In the genomic region with DNA sequence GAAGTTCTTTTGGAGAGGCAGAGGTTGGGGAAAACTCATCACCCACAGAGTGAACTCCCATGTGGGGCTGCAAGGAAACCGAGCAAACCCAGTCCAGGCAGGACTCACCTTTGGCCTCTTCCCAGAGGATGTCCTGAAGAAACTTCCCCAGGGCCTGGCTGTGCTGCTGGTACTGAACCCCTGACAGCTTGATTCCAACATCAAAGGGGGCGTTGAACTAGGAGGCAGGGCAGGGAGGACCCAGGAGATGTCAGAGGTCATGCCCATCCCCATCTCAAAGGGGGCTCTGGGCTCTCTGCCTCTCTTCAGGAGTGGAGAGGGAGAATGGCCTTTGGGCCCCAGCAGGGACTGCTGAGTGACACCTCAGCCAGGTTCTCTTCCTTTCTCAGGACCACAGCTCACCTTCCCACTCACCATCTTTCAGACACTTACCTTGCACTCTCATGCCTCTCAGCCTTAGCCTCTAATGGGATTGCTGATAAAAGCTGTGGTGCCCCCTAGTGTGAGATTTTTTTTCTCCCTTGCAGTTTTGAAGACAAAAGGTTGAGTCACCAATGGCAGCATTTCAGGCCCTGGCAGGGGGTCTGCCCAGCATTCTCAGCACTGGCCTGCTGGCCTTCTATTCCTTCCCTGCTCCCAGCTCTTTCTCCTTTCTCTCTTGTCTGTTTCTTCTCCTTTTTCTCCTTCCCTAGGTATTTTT, we compare ENCODE assay signal across 1 cellular context.
TF ChIP-seq lines count a peak whose summit lies in the region.

No MANE protein-coding gene starts in this region.

TF ChIP-seq in HepG2, 621 proteins besides CTCF, POLR2A, EP300 and RAD21 (continued from another document):
- TF ChIP-seq, protein P1, sequence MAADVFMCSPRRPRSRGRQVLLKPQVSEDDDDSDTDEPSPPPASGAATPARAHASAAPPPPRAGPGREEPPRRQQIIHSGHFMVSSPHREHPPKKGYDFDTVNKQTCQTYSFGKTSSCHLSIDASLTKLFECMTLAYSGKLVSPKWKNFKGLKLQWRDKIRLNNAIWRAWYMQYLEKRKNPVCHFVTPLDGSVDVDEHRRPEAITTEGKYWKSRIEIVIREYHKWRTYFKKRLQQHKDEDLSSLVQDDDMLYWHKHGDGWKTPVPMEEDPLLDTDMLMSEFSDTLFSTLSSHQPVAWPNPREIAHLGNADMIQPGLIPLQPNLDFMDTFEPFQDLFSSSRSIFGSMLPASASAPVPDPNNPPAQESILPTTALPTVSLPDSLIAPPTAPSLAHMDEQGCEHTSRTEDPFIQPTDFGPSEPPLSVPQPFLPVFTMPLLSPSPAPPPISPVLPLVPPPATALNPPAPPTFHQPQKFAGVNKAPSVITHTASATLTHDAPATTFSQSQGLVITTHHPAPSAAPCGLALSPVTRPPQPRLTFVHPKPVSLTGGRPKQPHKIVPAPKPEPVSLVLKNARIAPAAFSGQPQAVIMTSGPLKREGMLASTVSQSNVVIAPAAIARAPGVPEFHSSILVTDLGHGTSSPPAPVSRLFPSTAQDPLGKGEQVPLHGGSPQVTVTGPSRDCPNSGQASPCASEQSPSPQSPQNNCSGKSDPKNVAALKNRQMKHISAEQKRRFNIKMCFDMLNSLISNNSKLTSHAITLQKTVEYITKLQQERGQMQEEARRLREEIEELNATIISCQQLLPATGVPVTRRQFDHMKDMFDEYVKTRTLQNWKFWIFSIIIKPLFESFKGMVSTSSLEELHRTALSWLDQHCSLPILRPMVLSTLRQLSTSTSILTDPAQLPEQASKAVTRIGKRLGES (CRISPR knock-in tag; IDR thresholded peaks at IDR 0.05; ENCODE audit: borderline replicate concordance): no peak
- TF ChIP-seq ZSCAN29 (CRISPR knock-in tag; conservative IDR thresholded peaks at IDR 0.05): no peak
